Comparison of ENCODE assay signal across 8 cellular contexts in the genomic region with DNA sequence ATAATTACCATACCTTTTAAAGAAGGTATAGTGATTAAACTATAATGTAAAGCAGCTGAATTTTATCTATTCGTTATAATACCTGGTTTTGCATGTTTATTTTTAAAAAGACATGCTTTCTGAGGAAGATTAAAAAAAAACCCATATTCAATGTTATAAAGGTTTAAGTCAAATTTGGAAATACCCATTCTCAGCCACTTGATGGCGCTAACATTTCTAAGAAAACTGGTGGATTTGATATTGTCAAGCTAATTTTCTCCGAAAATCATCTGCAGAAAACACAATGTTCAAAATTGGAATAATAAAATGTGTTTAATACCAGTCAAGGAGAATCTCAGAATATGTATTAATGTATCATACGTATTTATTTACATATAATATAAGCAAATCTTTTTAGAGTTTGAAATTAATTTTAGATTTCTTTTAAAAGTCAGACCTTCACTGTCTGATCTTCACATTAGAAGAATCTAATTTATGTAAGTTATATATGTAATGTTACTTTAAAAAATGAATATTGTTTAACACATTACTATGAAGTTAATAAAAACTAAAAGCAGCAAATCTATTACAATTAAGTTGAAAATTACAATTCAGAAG. TPM values are rescaled to one million over a fixed set of nuclear protein-coding genes. Genes with fewer than 3 reads are reported as not detected.
DNase-seq lines count a peak whose midpoint lies in the region; ATAC-seq and TF ChIP-seq lines count a peak whose summit lies in the region.

No MANE protein-coding gene starts in this region.

- no peak for TF ChIP-seq EP300 in ovary (IDR thresholded peaks at IDR 0.05)

- H3K4me1 ChIP-seq in left ventricle myocardium inferior (no peaks in the 10 kb centered on the region), ovary (ENCODE audit: insufficient read depth) (no peaks in the 10 kb centered on the region)

- H3K27me3 ChIP-seq in left ventricle myocardium inferior (ENCODE audit: low read depth) (no peaks in the 10 kb centered on the region), kidney epithelial cell (ENCODE audit: control insufficient read depth, insufficient read depth, low read length) (no peaks in the 10 kb centered on the region), ovary (no peaks in the 10 kb centered on the region)

- no peak for DNase-seq in left ventricle myocardium inferior
- no peak for DNase-seq in Right ventricle myocardium inferior (ENCODE audit: missing footprints)
- DNase-seq in NCI-H146 (lab: John Stamatoyannopoulos, UW): peak; percentile 46
- peak; percentile 35 for DNase-seq in astrocyte of the cerebellum (ENCODE audit: low read depth)
- peak; percentile 9 for DNase-seq in kidney epithelial cell (ENCODE audit: low read depth)
- no peak for DNase-seq in ovary
- no peak for DNase-seq in left colon
- no peak for DNase-seq in T1000 (lab: John Stamatoyannopoulos, UW)

- H3K9me3 ChIP-seq in left ventricle myocardium inferior (replicated peaks) (no peaks in the 10 kb centered on the region), ovary (no peaks in the 10 kb centered on the region)

- H3K36me3 ChIP-seq in left ventricle myocardium inferior (peaks cover 65% of the 10 kb centered on the region), kidney epithelial cell (ENCODE audit: control insufficient read depth, insufficient read depth, low read length) (no peaks in the 10 kb centered on the region), ovary (no peaks in the 10 kb centered on the region)

- no peak for TF ChIP-seq POLR2A in ovary (IDR thresholded peaks at IDR 0.05)

- 24 to 31% (median 29%) methylated on average over 4 of the region's 4 CpGs for WGBS in ovary, 3 donors

- ATAC-seq in Right ventricle myocardium inferior: no peak
- no peak for ATAC-seq in left colon

- no peak overlapping the region for H3K4me3 ChIP-seq in left ventricle myocardium inferior
- no peak overlapping the region for H3K4me3 ChIP-seq in astrocyte of the cerebellum (ENCODE audit: low read depth, low read length)
- H3K4me3 ChIP-seq in kidney epithelial cell (ENCODE audit: low read depth, low read length): no peak overlapping the region
- no peak overlapping the region for H3K4me3 ChIP-seq in ovary

- TF ChIP-seq CTCF in left ventricle myocardium inferior (IDR thresholded peaks at IDR 0.05; ENCODE audit: borderline replicate concordance) (peak; percentile 73), astrocyte of the cerebellum (IDR thresholded peaks at IDR 0.05; ENCODE audit: low read depth, low read length, missing control alignments) (peak; percentile 44), kidney epithelial cell (IDR thresholded peaks at IDR 0.05; ENCODE audit: insufficient read depth, low read length, poor library complexity, severe bottlenecking) (peak; percentile 61), ovary (IDR thresholded peaks at IDR 0.05) (peak in 1 of 3 donors; percentile 35)

- intact Hi-C loops in left ventricle myocardium inferior (cut with micrococcal nuclease): no loop called here
- intact Hi-C loops in Right ventricle myocardium inferior (cut with DNase I): loop anchor here (2.0 kb wide), 1 partner anchor 770 kb away; no protein-coding TSS in a partner anchor
- intact Hi-C loops in ovary (cut with DNase I): loop anchor here in 1 of 4 donors (10.0 kb wide), 1 partner anchor 766 kb away; no protein-coding TSS in a partner anchor
- intact Hi-C loops in left colon (cut with DNase I, micrococcal nuclease): no loop called here

- in situ Hi-C loops in astrocyte of the cerebellum (cut with HindIII; ENCODE audit: low sequenced_read_pairs): no loop called here

- H3K27ac ChIP-seq in left ventricle myocardium inferior (replicated peaks): no peak overlapping the region
- no peak overlapping the region for H3K27ac ChIP-seq in ovary

RNA-seq across cellular contexts. Expression of a gene that starts 35.0 kb away (rescaled TPM):
- total RNA-seq in left ventricle myocardium inferior: 10.0 TPM
- total RNA-seq in Right ventricle myocardium inferior: 10.9 TPM
- total RNA-seq in kidney epithelial cell: 10.2 and 11.2 TPM in 2 replicates
- total RNA-seq in ovary: 10 to 100 TPM; 25.1 to 52.1 (median 31.1) TPM
- polyA plus RNA-seq in ovary: 10 to 100 TPM in 1 of 2 donors, 1 to 10 TPM in 1; 9.1 to 10.4 TPM
- total RNA-seq in left colon: 10 to 100 TPM; 12.6 to 14.3 TPM

Comparison
In these comparisons a context has a peak if more than half of its experiments do, and no peak if none do; other contexts are left out.
1. DNase-seq: peak in NCI-H146 (single experiment), astrocyte of the cerebellum (single experiment) and kidney epithelial cell (single experiment); none in left ventricle myocardium inferior (single experiment), Right ventricle myocardium inferior (single experiment), ovary (0 of 5), left colon (0 of 2) and T1000 (single experiment).